ENCODE assay signal across 23 cellular contexts in the genomic region with DNA sequence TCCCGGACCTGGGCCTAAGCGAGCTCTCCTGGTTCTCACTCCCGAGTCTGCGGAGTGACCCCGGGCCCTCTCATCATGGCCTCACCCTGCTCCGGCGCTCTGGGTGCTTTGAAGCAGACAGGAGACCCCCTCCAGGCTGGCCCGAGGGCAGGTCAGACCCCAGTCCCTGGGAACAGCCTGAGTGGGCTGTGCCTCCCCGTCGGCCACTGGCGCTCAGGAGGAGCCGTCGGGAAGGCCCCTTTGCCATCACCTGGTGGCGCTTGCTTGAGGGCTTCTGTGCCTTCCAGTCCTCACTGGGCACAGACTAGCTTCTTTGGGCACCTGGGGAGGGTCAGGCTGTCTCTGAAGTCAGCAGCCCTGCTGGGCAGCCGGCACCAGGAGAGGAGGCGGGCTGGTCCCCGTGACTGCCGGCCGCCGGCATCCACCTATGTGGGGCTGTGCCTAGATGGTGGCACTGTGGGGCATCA. TPM values are rescaled to one million over a fixed set of nuclear protein-coding genes. Genes with fewer than 3 reads are reported as not detected.
"Had no signal": no experiment of that assay in that cellular context is flagged by ENCODE, and none has a peak within 500 bp of the region (broad histone marks: within the 10 kb centered on the region; RNA-seq: fewer than 3 reads in every experiment).

No MANE protein-coding gene starts in this region.

- H3K9me3 ChIP-seq: heart right ventricle, left ventricle myocardium inferior, mucosa of descending colon, stomach, suprapubic skin, transverse colon had no signal

- ATAC-seq: activated CD8-positive, alpha-beta T cell treated with anti-CD3 and anti-CD28 coated beads for 36 hours; activated naive CD8-positive, alpha-beta T cell treated with anti-CD3 and anti-CD28 coated beads, Interleukin-2, amount 50 U/mL, for 24 hours; effector memory CD8-positive, alpha-beta T cell; natural killer cell treated with Interleukin-12 subunit alpha and Interleukin-12 subunit beta and Interleukin-15 and Interleukin-18, amount 100 ng/mL, for 72 hours; SK-N-SH treated with all-trans-retinoic acid at 6 μM for 48 hours; stimulated activated naive B cell treated with anti-CD40 and anti-IgM and Interleukin-4, amounts not matched to agents 10 μg/mL and 1 μg/mL and 100 μg/mL, for 72 hours; WTC11 had no signal

- H3K4me1 ChIP-seq: suprapubic skin had no signal

- DNase-seq: activated CD4-positive, alpha-beta T cell treated with anti-CD3 and anti-CD28 coated beads, Interleukin-2, amount 50 U/mL, for 1 hour; activated CD8-positive, alpha-beta T cell treated with anti-CD3 and anti-CD28 coated beads for 36 hours; activated naive CD8-positive, alpha-beta T cell treated with anti-CD3 and anti-CD28 coated beads, Interleukin-2, amount 50 U/mL, for 24 hours; activated T-cell treated with anti-CD3 and anti-CD28 coated beads, Interleukin-2, amount 50 U/mL, for 48 hours; effector memory CD8-positive, alpha-beta T cell; erythroblast; kidney glomerular epithelial cell; left ventricle myocardium inferior; mucosa of descending colon; retina; stimulated activated CD4-positive, alpha-beta T cell treated with anti-CD3 and anti-CD28 coated beads, Interleukin-15, amount 100 ng/mL, for 24 hours; stimulated activated CD4-positive, alpha-beta T cell treated with anti-CD3 and anti-CD28 coated beads, Interleukin-2, amount 100 ng/mL, for 24 hours; stimulated activated naive B cell treated with anti-CD40 and anti-IgM and Interleukin-4, amounts not matched to agents 10 μg/mL and 1 μg/mL and 100 μg/mL, for 72 hours; stomach; T-helper 2 cell; transverse colon had no signal

- H3K27ac ChIP-seq: heart right ventricle, left ventricle myocardium inferior, stomach, suprapubic skin had no signal

- H3K4me3 ChIP-seq: coronary artery, heart right ventricle, left ventricle myocardium inferior, mucosa of descending colon, stomach, suprapubic skin, transverse colon had no signal

- H3K36me3 ChIP-seq: heart right ventricle, left ventricle myocardium inferior, stomach, suprapubic skin, transverse colon had no signal

RNA-seq across cellular contexts. Expression of gene BRSK2, which starts 6.7 kb away (rescaled TPM):
- total RNA-seq: bronchial epithelial cell had no signal
